ENCODE assay signal across 20 cellular contexts in the genomic region with DNA sequence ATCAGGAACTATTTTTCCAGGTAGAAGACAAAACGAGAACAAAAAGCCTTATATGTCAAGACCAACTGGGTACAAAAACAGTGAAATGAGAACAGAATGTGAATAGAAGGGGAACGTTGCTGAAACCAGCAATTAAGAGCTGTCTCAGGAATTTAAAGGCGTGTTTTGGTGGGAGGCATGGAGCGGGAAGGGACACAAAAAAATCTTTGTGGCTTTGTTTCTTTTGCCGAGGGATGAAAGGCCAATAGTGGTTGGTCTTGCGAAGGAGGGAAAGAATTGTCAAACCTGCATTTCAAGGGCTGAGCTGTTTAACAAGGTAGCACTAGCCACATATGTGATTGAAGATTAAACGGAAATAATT.
DNase-seq lines count a peak whose midpoint lies in the region; ATAC-seq and TF ChIP-seq lines count a peak whose summit lies in the region.
"Had no signal": no experiment of that assay in that cellular context is flagged by ENCODE, and none has a peak within 500 bp of the region (broad histone marks: within the 10 kb centered on the region; RNA-seq: fewer than 3 reads in every experiment).

No MANE protein-coding gene starts in this region.

- H3T11ph ChIP-seq in H9 (ENCODE audit: low read length): no peak overlapping the region

- H2AFZ ChIP-seq in H9 (ENCODE audit: low read length): no peak overlapping the region
- peak overlapping the region; percentile 74 for H2AFZ ChIP-seq in mammary epithelial cell (ENCODE audit: low read depth, low read length)
- peak overlapping the region; percentile 19 for H2AFZ ChIP-seq in osteoblast (ENCODE audit: low read length)

- no peak overlapping the region for H2AK5ac ChIP-seq in H9 (ENCODE audit: insufficient read length, low read length)
- H2AK5ac ChIP-seq in mesendoderm (ENCODE audit: low read length): no peak overlapping the region

- H3K79me1 ChIP-seq in H9 (ENCODE audit: insufficient read depth, low read depth, low read length, poor library complexity, severe bottlenecking) (no peaks in the 10 kb centered on the region), mesendoderm (ENCODE audit: low read length) (no peaks in the 10 kb centered on the region)

- H2BK12ac ChIP-seq in H9 (ENCODE audit: insufficient read length, low read depth, low read length): no peak overlapping the region

- no peak overlapping the region for H3K18ac ChIP-seq in H9 (ENCODE audit: insufficient read length, low read depth, low read length)
- no peak overlapping the region for H3K18ac ChIP-seq in mesendoderm (ENCODE audit: low read length)

- no peaks in the 10 kb centered on the region for H3K9me3 Mint-ChIP-seq in H9

- H3K27ac Mint-ChIP-seq in H9: peak overlapping the region; percentile 2 to 82 (median 2); a peak in 4 of 7 replicates
- H3K27ac Mint-ChIP-seq: B cell, CD14-positive monocyte had no signal

- H3K79me2 ChIP-seq in H9 (ENCODE audit: insufficient read depth, low read length) (no peaks in the 10 kb centered on the region), mammary epithelial cell (ENCODE audit: insufficient read depth, low read length) (no peaks in the 10 kb centered on the region), mesendoderm (ENCODE audit: control insufficient read depth, insufficient read depth, low read length) (no peaks in the 10 kb centered on the region), osteoblast (ENCODE audit: insufficient read depth, low read length) (no peaks in the 10 kb centered on the region)

- dilution Hi-C loops in mammary epithelial cell (cut with HindIII; ENCODE audit: low sequenced_read_pairs): loop anchor here (5.0 kb wide), 1 partner anchor 102 kb away; a partner anchor contains a TSS

- no CpG with 5 or more reads among the region's 7 CpGs for WGBS in H9 (ENCODE audit: extremely low coverage, insufficient read length, low lambda C conversion rate)
- 13% methylated on average over 7 of the region's 7 CpGs for WGBS in mammary epithelial cell (ENCODE audit: low coverage, missing lambda C conversion rate)
- no CpG with 5 or more reads among the region's 7 CpGs for WGBS in mesendoderm (ENCODE audit: extremely low coverage, insufficient coverage, low lambda C conversion rate)

- BruUV-seq in mammary epithelial cell (replicated peaks; lab: Mats Ljungman, UMichigan): no TSS peak

- H4K8ac ChIP-seq in H9 (replicated peaks; ENCODE audit: insufficient read length, low read depth, low read length): no peak overlapping the region
- no peak overlapping the region for H4K8ac ChIP-seq in mesendoderm (ENCODE audit: low read depth, low read length)

- no peak overlapping the region for H3K14ac ChIP-seq in H9 (ENCODE audit: insufficient read depth, low read length)

- H4K91ac ChIP-seq in H9 (ENCODE audit: insufficient read length, low read depth, low read length): no peak overlapping the region

- no peak overlapping the region for H3K4me3 ChIP-seq in mammary epithelial cell (replicated peaks in 1 of 3; ENCODE audit: insufficient read depth in 1 of 3, low read depth in 2 of 3, low read length in 3 of 3)
- no peak overlapping the region for H3K4me3 ChIP-seq in mesendoderm (ENCODE audit: low read length)
- no peak overlapping the region for H3K4me3 ChIP-seq in osteoblast (ENCODE audit: insufficient read depth, low read length)
- H3K4me3 ChIP-seq: GM23248, Peyer's patch had no signal

- H2BK15ac ChIP-seq in H9 (ENCODE audit: low read depth, low read length) (no peak overlapping the region), mesendoderm (replicated peaks; ENCODE audit: low read depth) (no peak overlapping the region)

- no peak overlapping the region for H3K27ac ChIP-seq in H9 (ENCODE audit: insufficient read length, low read depth, low read length)
- H3K27ac ChIP-seq in mammary epithelial cell (ENCODE audit: insufficient read depth, low read depth, low read length): no peak overlapping the region
- H3K27ac ChIP-seq in mesendoderm (ENCODE audit: low read depth, low read length): no peak overlapping the region
- no peak overlapping the region for H3K27ac ChIP-seq in osteoblast (ENCODE audit: low read depth, low read length)
- H3K27ac ChIP-seq: GM23248, KMS-11, Peyer's patch had no signal

- no peak for TF ChIP-seq CTCF in H9 (conservative IDR thresholded peaks at IDR 0.05)
- no peak for TF ChIP-seq CTCF in mammary epithelial cell (conservative IDR thresholded peaks at IDR 0.05 in 1 of 2, IDR thresholded peaks at IDR 0.05 in 1 of 2; ENCODE audit: extremely low read depth in 1 of 2, insufficient read depth in 1 of 2, low read depth in 1 of 2, low read length in 2 of 2)
- TF ChIP-seq CTCF in osteoblast (IDR thresholded peaks at IDR 0.05; ENCODE audit: extremely low read depth, low read depth, low read length): no peak

- H3K9ac ChIP-seq in H9 (ENCODE audit: extremely low read depth, insufficient read length, low read length) (no peak overlapping the region), mammary epithelial cell (ENCODE audit: insufficient read depth, low read length) (no peak overlapping the region), mesendoderm (ENCODE audit: low read length) (no peak overlapping the region)
- H3K9ac ChIP-seq: GM23248, KMS-11 had no signal

- no peak overlapping the region for H3K23ac ChIP-seq in H9 (ENCODE audit: insufficient read length, low read depth, low read length)
- no peak overlapping the region for H3K23ac ChIP-seq in mesendoderm (ENCODE audit: low read length)

- H3K4ac ChIP-seq in H9 (ENCODE audit: low read depth, low read length) (no peak overlapping the region), mesendoderm (ENCODE audit: low read depth, low read length) (no peak overlapping the region)

- H3K4me1 Mint-ChIP-seq in H9: peaks cover 29 to 33% of the 10 kb centered on the region in 2 experiments
- H3K4me1 Mint-ChIP-seq: B cell, CD14-positive monocyte had no signal

- H4K20me1 ChIP-seq in H9 (ENCODE audit: control insufficient read depth, insufficient read depth, insufficient read length) (no peaks in the 10 kb centered on the region), mammary epithelial cell (ENCODE audit: insufficient read depth, low read length) (no peaks in the 10 kb centered on the region), osteoblast (ENCODE audit: insufficient read depth, low read length) (no peaks in the 10 kb centered on the region)

- H2BK20ac ChIP-seq in H9 (ENCODE audit: low read depth, low read length, poor library complexity, severe bottlenecking): no peak overlapping the region

- no peak for DNase-seq in H9
- DNase-seq in mammary epithelial cell: no peak
- peak; percentile 7 for DNase-seq in mesendoderm
- no peak for DNase-seq in osteoblast (ENCODE audit: insufficient read length, low spot score, missing footprints)
- no peak for DNase-seq in T-helper 2 cell
- DNase-seq in NCI-H1105 (lab: John Stamatoyannopoulos, UW): no peak
- DNase-seq: EL, GM23248, IMR-90, NCI-H1105 treated with DMSO at 0.1 percent for 48 hours, NCI-H1694, NCI-H2081 treated with DMSO at 0.1 percent for 48 hours, NCI-H2171 treated with DMSO at 0.1 percent for 48 hours, NCI-H524 treated with DMSO at 0.1 percent for 48 hours, NCI-H82, Peyer's patch had no signal

- in situ Hi-C loops in mammary epithelial cell (cut with MboI; ENCODE audit: low sequenced_read_pairs in 2 of 2): loop anchor here in 1 of 2 donors (25.0 kb wide), 1 partner anchor 282 kb away; no protein-coding TSS in a partner anchor

- peaks cover 0 to 16% (median 3%) of the 10 kb centered on the region in 3 experiments; a peak in 4 of 7 replicates for H3K36me3 Mint-ChIP-seq in H9 (ENCODE audit: insufficient read depth in 1 of 3, low read depth in 3 of 3)
- H3K36me3 Mint-ChIP-seq: CD14-positive monocyte had no signal

- H3K9me3 ChIP-seq in H9 (ENCODE audit: control insufficient read depth, low read depth, low read length): no peaks in the 10 kb centered on the region
- H3K9me3 ChIP-seq in mammary epithelial cell (replicated peaks; ENCODE audit: insufficient read depth, low read length): no peaks in the 10 kb centered on the region
- H3K9me3 ChIP-seq in osteoblast (ENCODE audit: low read depth, low read length): no peaks in the 10 kb centered on the region
- H3K9me3 ChIP-seq: Peyer's patch had no signal

- H3K27me3 ChIP-seq in H9 (ENCODE audit: insufficient read depth, low read length): no peaks in the 10 kb centered on the region
- H3K27me3 ChIP-seq in mammary epithelial cell (ENCODE audit: insufficient read depth, low read length): no peaks in the 10 kb centered on the region
- H3K27me3 ChIP-seq in mesendoderm (ENCODE audit: insufficient read depth, low read length, poor library complexity): no peaks in the 10 kb centered on the region
- H3K27me3 ChIP-seq in osteoblast (ENCODE audit: insufficient read depth, low read length): no peaks in the 10 kb centered on the region
- H3K27me3 ChIP-seq: Peyer's patch had no signal

- H3K27me3 Mint-ChIP-seq in H9 (ENCODE audit: low read depth): no peaks in the 10 kb centered on the region

- H3K36me3 ChIP-seq in mammary epithelial cell (ENCODE audit: insufficient read depth, low read length) (no peaks in the 10 kb centered on the region), mesendoderm (ENCODE audit: control insufficient read depth, insufficient read depth, low read length) (no peaks in the 10 kb centered on the region), osteoblast (ENCODE audit: insufficient read depth, low read length) (no peaks in the 10 kb centered on the region)
- H3K36me3 ChIP-seq: Peyer's patch had no signal

- H2BK120ac ChIP-seq in H9 (ENCODE audit: low read depth, low read length, poor library complexity, severe bottlenecking) (no peak overlapping the region), mesendoderm (ENCODE audit: low read depth, low read length) (no peak overlapping the region)

- no peak overlapping the region for H3K56ac ChIP-seq in H9 (ENCODE audit: insufficient read length, low read depth, low read length)
- H3K56ac ChIP-seq in mesendoderm (ENCODE audit: low read length): no peak overlapping the region

- intact Hi-C loops in mammary epithelial cell (cut with micrococcal nuclease): no loop called here

- H3K4me2 ChIP-seq in H9 (ENCODE audit: insufficient read depth, insufficient read length, low read length): no peak overlapping the region
- H3K4me2 ChIP-seq in mammary epithelial cell (ENCODE audit: insufficient read depth, low read depth, low read length): peak overlapping the region; percentile 54
- no peak overlapping the region for H3K4me2 ChIP-seq in mesendoderm (ENCODE audit: low read length)
- H3K4me2 ChIP-seq in osteoblast (ENCODE audit: insufficient read depth, low read length): peak overlapping the region; percentile 28
- H3K4me2 ChIP-seq: KMS-11 had no signal

- CTCF ChIA-PET in mammary epithelial cell (lab: Charles Lee; ENCODE audit: low non-redundant PET): no interaction called here

- no peak for ATAC-seq in GM19351 (IDR thresholded peaks at IDR 0.05; ENCODE audit: unreplicated experiment)

- H2BK5ac ChIP-seq in H9 (ENCODE audit: insufficient read length, low read length) (no peak overlapping the region), mesendoderm (ENCODE audit: low read length) (no peak overlapping the region)

- H4K5ac ChIP-seq in H9 (ENCODE audit: insufficient read length, low read depth, low read length) (no peak overlapping the region), mesendoderm (ENCODE audit: low read length) (no peak overlapping the region)

- H3K4me3 Mint-ChIP-seq in H9: no peak overlapping the region
- H3K4me3 Mint-ChIP-seq: B cell, CD14-positive monocyte had no signal

- H3K4me1 ChIP-seq in H9 (ENCODE audit: insufficient read depth, low read length): peaks cover 3% of the 10 kb centered on the region; the same call in 1 of the 2 replicates
- H3K4me1 ChIP-seq in mammary epithelial cell (ENCODE audit: insufficient read depth, low read length): peaks cover 27% of the 10 kb centered on the region
- no peaks in the 10 kb centered on the region for H3K4me1 ChIP-seq in mesendoderm (ENCODE audit: control insufficient read depth, low read depth, low read length)
- H3K4me1 ChIP-seq in osteoblast (ENCODE audit: insufficient read depth, low read length): peaks cover under 1% of the 10 kb centered on the region
- H3K4me1 ChIP-seq: Peyer's patch had no signal

- H3K23me2 ChIP-seq in H9 (ENCODE audit: insufficient read length, low read depth, low read length, poor library complexity, severe bottlenecking): no peaks in the 10 kb centered on the region

Comparison
In these comparisons a context has a peak if more than half of its experiments do, and no peak if none do; other contexts are left out.
1. H3K4me2 ChIP-seq: peak in mammary epithelial cell (single experiment) and osteoblast (single experiment); none in H9 (single experiment) and mesendoderm (single experiment).